12 cellular contexts compared by ENCODE assay signal in the genomic region with DNA sequence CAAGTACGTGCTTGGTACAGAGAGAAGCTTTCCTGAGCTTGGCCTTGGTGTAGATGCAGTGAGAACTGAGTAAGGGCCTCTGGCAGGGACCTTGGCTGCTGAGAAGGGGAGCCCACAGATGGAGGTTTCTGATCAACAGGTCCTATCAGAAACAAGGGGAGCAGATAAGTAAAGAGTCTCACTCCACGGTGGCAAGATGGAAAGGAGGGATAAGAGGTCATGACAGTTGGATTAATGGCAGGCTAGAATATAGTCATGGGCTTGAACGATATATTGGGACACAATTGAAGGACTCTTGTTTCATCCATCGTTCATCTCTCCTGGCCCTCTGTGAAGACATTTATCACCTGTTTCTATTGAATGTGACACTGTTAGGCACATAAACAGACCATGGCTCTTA. TPM values are rescaled to one million over a fixed set of nuclear protein-coding genes. Genes with fewer than 3 reads are reported as not detected.
"Had no signal": no experiment of that assay in that cellular context is flagged by ENCODE, and none has a peak within 500 bp of the region (broad histone marks: within the 10 kb centered on the region; RNA-seq: fewer than 3 reads in every experiment).

No MANE protein-coding gene starts in this region.

- H3K4me1 Mint-ChIP-seq: activated CD4-positive, alpha-beta T cell treated with anti-CD3 and anti-CD28 coated beads, Interleukin-2, amount 10 ng/mL, durations not matched to agents 24 days and 14 days; naive thymus-derived CD8-positive, alpha-beta T cell; stimulated activated naive B cell treated with anti-CD40 and anti-IgM and Interleukin-4, amounts not matched to agents 10 μg/mL and 1 μg/mL and 100 μg/mL, for 72 hours had no signal

- DNase-seq: activated CD4-positive, alpha-beta T cell treated with anti-CD3 and anti-CD28 coated beads, Interleukin-2, amount 10 ng/mL, durations not matched to agents 24 days and 14 days; activated CD8-positive, alpha-beta T cell treated with anti-CD3 and anti-CD28 coated beads for 36 hours; activated naive CD4-positive, alpha-beta T cell treated with anti-CD3 and anti-CD28 coated beads for 36 hours; activated T-cell treated with anti-CD3 and anti-CD28 coated beads, Interleukin-2, amount 50 U/mL, for 24 hours; central memory CD4-positive, alpha-beta T cell; left cardiac atrium; naive thymus-derived CD8-positive, alpha-beta T cell; pancreas; stimulated activated naive B cell treated with anti-CD40 and anti-IgM and Interleukin-4, amounts not matched to agents 10 μg/mL and 1 μg/mL and 100 μg/mL, for 72 hours; upper lobe of right lung had no signal

- H3K27ac Mint-ChIP-seq: activated CD4-positive, alpha-beta T cell treated with anti-CD3 and anti-CD28 coated beads, Interleukin-2, amount 10 ng/mL, durations not matched to agents 24 days and 14 days; activated CD8-positive, alpha-beta T cell treated with anti-CD3 and anti-CD28 coated beads for 36 hours; activated naive CD4-positive, alpha-beta T cell treated with anti-CD3 and anti-CD28 coated beads for 36 hours; activated T-cell treated with anti-CD3 and anti-CD28 coated beads, Interleukin-2, amount 50 U/mL, for 24 hours; activated T-helper 2 cell treated with anti-CD3 and anti-CD28 coated beads, Interferon-gamma antibody, Interleukin-2, Interleukin-4, amounts not matched to agents 10 μg/mL and 5 μg/mL and 100 μg/mL, durations not matched to agents 14 hours and 24 hours and 36 hours; naive thymus-derived CD8-positive, alpha-beta T cell; stimulated activated naive B cell treated with anti-CD40 and anti-IgM and Interleukin-4, amounts not matched to agents 10 μg/mL and 1 μg/mL and 100 μg/mL, for 72 hours had no signal

- H3K36me3 Mint-ChIP-seq: brain; naive thymus-derived CD8-positive, alpha-beta T cell; stimulated activated naive B cell treated with anti-CD40 and anti-IgM and Interleukin-4, amounts not matched to agents 10 μg/mL and 1 μg/mL and 100 μg/mL, for 72 hours had no signal

- H3K9me3 Mint-ChIP-seq: activated CD4-positive, alpha-beta T cell treated with anti-CD3 and anti-CD28 coated beads, Interleukin-2, amount 10 ng/mL, durations not matched to agents 24 days and 14 days; activated CD8-positive, alpha-beta T cell treated with anti-CD3 and anti-CD28 coated beads for 36 hours; activated naive CD4-positive, alpha-beta T cell treated with anti-CD3 and anti-CD28 coated beads for 36 hours; activated T-cell treated with anti-CD3 and anti-CD28 coated beads, Interleukin-2, amount 50 U/mL, for 24 hours; activated T-helper 2 cell treated with anti-CD3 and anti-CD28 coated beads, Interferon-gamma antibody, Interleukin-2, Interleukin-4, amounts not matched to agents 10 μg/mL and 5 μg/mL and 100 μg/mL, durations not matched to agents 14 hours and 24 hours and 36 hours; stimulated activated naive B cell treated with anti-CD40 and anti-IgM and Interleukin-4, amounts not matched to agents 10 μg/mL and 1 μg/mL and 100 μg/mL, for 72 hours had no signal

- H3K4me3 Mint-ChIP-seq: activated CD4-positive, alpha-beta T cell treated with anti-CD3 and anti-CD28 coated beads, Interleukin-2, amount 10 ng/mL, durations not matched to agents 24 days and 14 days; activated CD8-positive, alpha-beta T cell treated with anti-CD3 and anti-CD28 coated beads for 36 hours; activated naive CD4-positive, alpha-beta T cell treated with anti-CD3 and anti-CD28 coated beads for 36 hours; activated T-cell treated with anti-CD3 and anti-CD28 coated beads, Interleukin-2, amount 50 U/mL, for 24 hours; brain; naive thymus-derived CD8-positive, alpha-beta T cell; stimulated activated naive B cell treated with anti-CD40 and anti-IgM and Interleukin-4, amounts not matched to agents 10 μg/mL and 1 μg/mL and 100 μg/mL, for 72 hours had no signal

RNA-seq across cellular contexts. Expression of a gene that starts 41.5 kb away (rescaled TPM):
- total RNA-seq: naive thymus-derived CD8-positive, alpha-beta T cell had no signal
